Comparison of ENCODE assay signal across 20 cellular contexts in the genomic region with DNA sequence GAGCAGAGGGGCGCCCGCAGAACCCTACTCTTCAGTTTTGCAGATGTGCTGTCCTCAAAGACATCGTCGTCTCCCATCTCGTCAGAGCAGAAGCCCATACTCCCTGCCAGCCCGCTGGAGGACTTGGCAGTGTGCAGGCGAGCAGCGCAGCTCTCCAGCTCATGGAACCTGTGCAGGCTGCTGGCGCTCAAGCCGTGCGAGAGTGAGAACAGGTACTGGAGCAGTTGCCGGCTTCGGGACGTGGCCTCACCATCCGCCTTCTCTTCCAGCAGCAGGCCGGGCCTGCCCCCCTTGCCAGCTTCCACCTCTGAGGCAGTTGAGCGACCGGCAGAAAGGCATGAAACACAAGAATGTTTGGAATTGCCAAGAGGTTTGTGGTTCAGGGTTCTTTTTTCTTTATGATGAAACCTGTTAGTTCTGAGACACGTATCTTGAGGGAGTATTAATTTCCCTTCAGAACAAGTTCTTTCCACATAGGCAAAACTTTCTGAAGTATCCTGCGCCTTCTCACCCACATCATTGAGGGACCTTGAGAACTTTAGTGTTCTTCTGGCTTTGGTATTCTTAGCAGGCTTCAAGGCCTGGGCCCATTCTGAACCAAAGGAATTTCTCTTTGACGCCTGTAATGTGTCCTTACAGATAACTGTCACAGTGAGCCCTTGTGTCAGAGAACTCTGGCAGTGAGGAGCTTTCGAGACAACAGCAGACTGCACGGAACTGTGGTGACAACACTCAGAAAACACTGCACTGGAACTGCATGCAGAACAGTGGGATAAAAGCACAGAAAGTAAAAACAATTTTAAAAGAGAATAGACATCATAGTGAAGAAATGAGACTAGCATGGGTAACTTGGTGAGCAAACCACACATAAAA.
DNase-seq lines count a peak whose midpoint lies in the region; ATAC-seq and TF ChIP-seq lines count a peak whose summit lies in the region.
"Had no signal": no experiment of that assay in that cellular context is flagged by ENCODE, and none has a peak within 500 bp of the region (broad histone marks: within the 10 kb centered on the region; RNA-seq: fewer than 3 reads in every experiment).

No MANE protein-coding gene starts in this region.

- peak; percentile 58 for ATAC-seq in Right ventricle myocardium superior (ENCODE audit: poor library complexity)
- peak; percentile 48 to 53 for ATAC-seq in right cardiac atrium
- ATAC-seq in aorta (ENCODE audit: low FRiP score): no peak
- no peak for ATAC-seq in T-helper 17 cell
- ATAC-seq: A549; natural killer cell treated with Interleukin-12 subunit alpha and Interleukin-12 subunit beta and Interleukin-15 and Interleukin-18, amount 100 ng/mL, for 72 hours had no signal

- H3K36me3 ChIP-seq in OCI-LY3 (replicated peaks; ENCODE audit: low read depth, low read length) (no peaks in the 10 kb centered on the region), aorta (ENCODE audit: control insufficient read depth in 1 of 2, insufficient read depth in 2 of 2, low read length in 1 of 2) (peaks cover 0 to 4% of the 10 kb centered on the region in 2 donors)

- no peak overlapping the region for H3K27ac Mint-ChIP-seq in T-helper 17 cell
- H3K27ac Mint-ChIP-seq in T-helper 2 cell treated with Interferon-gamma antibody and Interleukin-4, amounts not matched to agents 5 μg/mL and 100 μg/mL, for 36 hours: no peak overlapping the region
- H3K27ac Mint-ChIP-seq: activated CD4-positive, alpha-beta T cell treated with anti-CD3 and anti-CD28 coated beads, Interleukin-2, amount 10 ng/mL, durations not matched to agents 7 days and 5 days; CD4-positive, alpha-beta T cell; natural killer cell treated with Interleukin-12 subunit alpha and Interleukin-12 subunit beta and Interleukin-15 and Interleukin-18, amount 100 ng/mL, for 72 hours had no signal

- TF ChIP-seq CTCF in OCI-LY3 (IDR thresholded peaks at IDR 0.05; ENCODE audit: low read depth, low read length): no peak

- H3K4me1 ChIP-seq in OCI-LY3 (ENCODE audit: low read length): peaks cover 31% of the 10 kb centered on the region
- H3K4me1 ChIP-seq in right cardiac atrium (ENCODE audit: control insufficient read depth, insufficient read depth, low read length): peaks cover 3% of the 10 kb centered on the region
- H3K4me1 ChIP-seq in aorta (ENCODE audit: control insufficient read depth in 1 of 2, insufficient read depth in 2 of 2, low read length in 2 of 2): no peaks in the 10 kb centered on the region
- H3K4me1 ChIP-seq: A549 had no signal

- peak overlapping the region; percentile 53; the same call in 1 of the 2 replicates for H3K4me2 ChIP-seq in OCI-LY3 (ENCODE audit: low read length)
- H3K4me2 ChIP-seq: A549 had no signal

- no peak overlapping the region for H3K9ac ChIP-seq in OCI-LY3 (ENCODE audit: low read length)

- H3K27ac ChIP-seq in OCI-LY3 (ENCODE audit: low read length) (no peak overlapping the region), right cardiac atrium (ENCODE audit: low read length) (no peak overlapping the region), aorta (ENCODE audit: low read depth in 1 of 2, low read length in 2 of 2) (no peak overlapping the region)
- H3K27ac ChIP-seq: A549, SK-N-MC had no signal

- H3K9me3 Mint-ChIP-seq in T-helper 2 cell treated with Interferon-gamma antibody and Interleukin-4, amounts not matched to agents 5 μg/mL and 100 μg/mL, for 36 hours: no peaks in the 10 kb centered on the region
- H3K9me3 Mint-ChIP-seq: activated CD4-positive, alpha-beta T cell treated with anti-CD3 and anti-CD28 coated beads, Interleukin-2, amount 10 ng/mL, durations not matched to agents 7 days and 5 days; CD4-positive, alpha-beta T cell; natural killer cell treated with Interleukin-12 subunit alpha and Interleukin-12 subunit beta and Interleukin-15 and Interleukin-18, amount 100 ng/mL, for 72 hours had no signal

- no peaks in the 10 kb centered on the region for H4K20me1 ChIP-seq in OCI-LY3 (ENCODE audit: insufficient read depth, low read length)

- WGBS in right cardiac atrium: 75% methylated on average over 23 of the region's 23 CpGs
- WGBS in aorta, 2 donors: 83 to 88% methylated on average over 23 of the region's 23 CpGs

- H3K27me3 ChIP-seq in OCI-LY3 (ENCODE audit: low read depth, low read length) (no peaks in the 10 kb centered on the region), right cardiac atrium (ENCODE audit: control insufficient read depth, insufficient read depth) (no peaks in the 10 kb centered on the region), aorta (ENCODE audit: control insufficient read depth in 1 of 2, insufficient read depth in 2 of 2, low read length in 1 of 2) (no peaks in the 10 kb centered on the region)
- H3K27me3 ChIP-seq: stomach had no signal

- intact Hi-C loops in Right ventricle myocardium superior (cut with DNase I) (loop anchor here (2.0 kb wide), 1 partner anchor 209 kb away; the partner anchor contains the start of gene ZFAND4), cardiac septum (cut with DNase I) (loop anchor here (10.0 kb wide), 1 partner anchor 131 kb away; no protein-coding TSS in a partner anchor), right cardiac atrium (cut with DNase I) (loop anchor here in 2 of 4 donors (10.0 kb wide), 2 partner anchors 131 to 211 kb away; partner anchors contain the start of gene ZFAND4 (in 1 of the 2)), aorta (cut with DNase I) (no loop called here)

- no peak for DNase-seq in Right ventricle myocardium superior
- no peak for DNase-seq in cardiac septum (ENCODE audit: low spot score)
- peak in 1 of 3 donors; percentile 47 for DNase-seq in right cardiac atrium
- no peak for DNase-seq in aorta
- no peak for DNase-seq in T-helper 17 cell
- no peak for DNase-seq in T-helper 2 cell treated with Interferon-gamma antibody and Interleukin-4, amounts not matched to agents 5 μg/mL and 100 μg/mL, for 36 hours (ENCODE audit: low spot score)
- DNase-seq in stimulated activated CD4-positive, alpha-beta T cell treated with anti-CD3 and anti-CD28 coated beads, Interleukin-1b, Interleukin-23, amount 100 ng/mL, for 48 hours: no peak
- DNase-seq: activated CD4-positive, alpha-beta T cell treated with anti-CD3 and anti-CD28 coated beads, Interleukin-2, amount 10 ng/mL, durations not matched to agents 7 days and 5 days; activated CD8-positive, alpha-beta memory T cell treated with anti-CD3 and anti-CD28 coated beads, Interleukin-2, amount 50 U/mL, for 48 hours; CD4-positive, alpha-beta T cell; DMS53; NCI-H1930; NCI-H446; stimulated activated CD4-positive, alpha-beta T cell treated with anti-CD3 and anti-CD28 coated beads, Interleukin-15, amount 100 ng/mL, for 24 hours; stomach had no signal

- no peak overlapping the region for H2AFZ ChIP-seq in OCI-LY3 (ENCODE audit: low read depth, low read length)

- H3K9me3 ChIP-seq in OCI-LY3 (ENCODE audit: insufficient read depth, low read length): no peaks in the 10 kb centered on the region
- no peaks in the 10 kb centered on the region for H3K9me3 ChIP-seq in right cardiac atrium (ENCODE audit: control insufficient read depth, low read length)
- no peaks in the 10 kb centered on the region for H3K9me3 ChIP-seq in aorta (ENCODE audit: control insufficient read depth, low read length)
- no peaks in the 10 kb centered on the region for H3K9me3 ChIP-seq in T-helper 17 cell (ENCODE audit: control insufficient read depth, low read length, poor library complexity, severe bottlenecking)
- H3K9me3 ChIP-seq: A549, stomach had no signal

- peaks cover 13% of the 10 kb centered on the region for H3K36me3 Mint-ChIP-seq in T-helper 17 cell (ENCODE audit: low read depth)
- no peaks in the 10 kb centered on the region for H3K36me3 Mint-ChIP-seq in T-helper 2 cell treated with Interferon-gamma antibody and Interleukin-4, amounts not matched to agents 5 μg/mL and 100 μg/mL, for 36 hours (ENCODE audit: low read depth)
- H3K36me3 Mint-ChIP-seq: natural killer cell treated with Interleukin-12 subunit alpha and Interleukin-12 subunit beta and Interleukin-15 and Interleukin-18, amount 100 ng/mL, for 72 hours had no signal

- H3K79me2 ChIP-seq in OCI-LY3 (ENCODE audit: low read length): no peaks in the 10 kb centered on the region

- H3K4me1 Mint-ChIP-seq in T-helper 17 cell: peaks cover 34% of the 10 kb centered on the region
- H3K4me1 Mint-ChIP-seq in T-helper 2 cell treated with Interferon-gamma antibody and Interleukin-4, amounts not matched to agents 5 μg/mL and 100 μg/mL, for 36 hours (ENCODE audit: low read depth): peaks cover 23% of the 10 kb centered on the region

- H3K4me3 ChIP-seq in OCI-LY3 (ENCODE audit: low read length) (no peak overlapping the region), right cardiac atrium (ENCODE audit: low read length) (no peak overlapping the region), aorta (ENCODE audit: low read length in 2 of 2) (no peak overlapping the region)
- H3K4me3 ChIP-seq: A549, lung, SK-N-MC had no signal

- no peak overlapping the region for H3K4me3 Mint-ChIP-seq in T-helper 17 cell
- H3K4me3 Mint-ChIP-seq in T-helper 2 cell treated with Interferon-gamma antibody and Interleukin-4, amounts not matched to agents 5 μg/mL and 100 μg/mL, for 36 hours: no peak overlapping the region
- H3K4me3 Mint-ChIP-seq: activated CD4-positive, alpha-beta T cell treated with anti-CD3 and anti-CD28 coated beads, Interleukin-2, amount 10 ng/mL, durations not matched to agents 7 days and 5 days; CD4-positive, alpha-beta T cell; natural killer cell treated with Interleukin-12 subunit alpha and Interleukin-12 subunit beta and Interleukin-15 and Interleukin-18, amount 100 ng/mL, for 72 hours had no signal

- H3K27me3 Mint-ChIP-seq in T-helper 17 cell: no peaks in the 10 kb centered on the region
- no peaks in the 10 kb centered on the region for H3K27me3 Mint-ChIP-seq in T-helper 2 cell treated with Interferon-gamma antibody and Interleukin-4, amounts not matched to agents 5 μg/mL and 100 μg/mL, for 36 hours (ENCODE audit: low read depth)
- H3K27me3 Mint-ChIP-seq: activated CD4-positive, alpha-beta T cell treated with anti-CD3 and anti-CD28 coated beads, Interleukin-2, amount 10 ng/mL, durations not matched to agents 7 days and 5 days; CD4-positive, alpha-beta T cell; natural killer cell treated with Interleukin-12 subunit alpha and Interleukin-12 subunit beta and Interleukin-15 and Interleukin-18, amount 100 ng/mL, for 72 hours had no signal

Comparison
In these comparisons a context has a peak if more than half of its experiments do, and no peak if none do; other contexts are left out.
1. ATAC-seq: peak in Right ventricle myocardium superior (single experiment) and right cardiac atrium (2 of 2); none in aorta (single experiment) and T-helper 17 cell (single experiment).
2. intact Hi-C loops: an anchor here in Right ventricle myocardium superior (2.0 kb wide) and cardiac septum (10.0 kb wide); none called in aorta.